Comparison of ENCODE assay signal across 1 cellular context in the genomic region with DNA sequence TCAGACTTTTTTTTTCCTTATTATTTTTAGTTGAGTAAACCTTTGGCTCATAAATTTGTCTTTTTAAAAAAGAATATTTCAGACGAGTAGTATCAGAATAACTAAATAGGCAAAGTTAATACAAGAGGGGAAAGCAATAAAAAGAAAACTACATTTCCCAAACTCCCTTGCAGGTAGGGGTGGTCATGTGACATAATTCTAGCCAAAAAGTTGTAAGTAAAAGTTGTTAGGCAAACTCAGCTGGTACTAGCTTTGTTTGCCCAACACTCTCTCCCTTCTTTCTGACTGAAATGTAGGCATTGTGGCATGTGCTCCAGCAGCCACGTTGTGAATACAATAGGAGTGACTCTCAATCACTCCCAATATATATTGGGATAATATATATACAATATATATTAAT.
TF ChIP-seq lines count a peak whose summit lies in the region.

No MANE protein-coding gene starts in this region.

TF ChIP-seq in H1, 55 proteins besides CTCF, POLR2A, EP300 and RAD21:
- TF ChIP-seq SUZ12 (IDR thresholded peaks at IDR 0.05; ENCODE audit: low read length) (no peak), USF2 (IDR thresholded peaks at IDR 0.05; ENCODE audit: low read length) (peak; percentile 73), SIX5 (IDR thresholded peaks at IDR 0.05; ENCODE audit: low read depth, low read length) (peak; percentile 65)
TF ChIP-seq in H1: peak in this region for 2.
